ENCODE assay signal across 1 cellular context in genomic region chr13:75326173-75327131, GRCh38.
TF ChIP-seq lines count a peak whose summit lies in the region.

No MANE protein-coding gene starts in this region.

TF ChIP-seq in H1, 55 proteins besides CTCF, POLR2A, EP300 and RAD21 (continued from another document):
- TF ChIP-seq CHD7 (IDR thresholded peaks at IDR 0.05; ENCODE audit: insufficient replicate concordance, low read length): no peak
